In genomic region chr19:4414800-4415251, GRCh38 we compare ENCODE assay signal across 9 cellular contexts. TPM values are rescaled to one million over a fixed set of nuclear protein-coding genes. Genes with fewer than 3 reads are reported as not detected.
DNase-seq lines count a peak whose midpoint lies in the region; ATAC-seq and TF ChIP-seq lines count a peak whose summit lies in the region.
"Had no signal": no experiment of that assay in that cellular context is flagged by ENCODE, and none has a peak within 500 bp of the region (broad histone marks: within the 10 kb centered on the region; RNA-seq: fewer than 3 reads in every experiment).

No MANE protein-coding gene starts in this region.

- no peak for TF ChIP-seq CTCF in vagina (IDR thresholded peaks at IDR 0.05)

- H2AK5ac ChIP-seq in mesenchymal stem cell (ENCODE audit: low read length, severe bottlenecking), result no peak overlapping the region

- intact Hi-C loops in dendritic cell treated with granulocyte-macrophage colony-stimulating factor and Interleukin-4, amounts not matched to agents 40 ng/mL and 50 ng/mL, for 4 days (cut with micrococcal nuclease), result no loop called here
- intact Hi-C loops in vagina (cut with DNase I), result no loop called here

- ATAC-seq in HG03159 (IDR thresholded peaks at IDR 0.05; ENCODE audit: unreplicated experiment), result no peak
- ATAC-seq: activated CD8-positive, alpha-beta memory T cell treated with anti-CD3 and anti-CD28 coated beads, Interleukin-2, amount 10 ng/mL, durations not matched to agents 7 days and 5 days; activated naive CD4-positive, alpha-beta T cell treated with anti-CD3 and anti-CD28 coated beads, Interleukin-2, amount 50 U/mL, for 72 hours had no signal

- H3K4me1 Mint-ChIP-seq in dendritic cell treated with granulocyte-macrophage colony-stimulating factor and Interleukin-4, amounts not matched to agents 40 ng/mL and 50 ng/mL, for 4 days (ENCODE audit: low read depth), result peaks cover 1% of the 10 kb centered on the region

- H3K27me3 ChIP-seq in HUES64 (ENCODE audit: insufficient read depth, low read length), result no peaks in the 10 kb centered on the region
- H3K27me3 ChIP-seq in mesenchymal stem cell (ENCODE audit: control insufficient read depth in 1 of 2, insufficient read depth in 1 of 2, low read length in 2 of 2), result no peaks in the 10 kb centered on the region
- H3K27me3 ChIP-seq in vagina, result no peaks in the 10 kb centered on the region

- H3K9me3 Mint-ChIP-seq in dendritic cell treated with granulocyte-macrophage colony-stimulating factor and Interleukin-4, amounts not matched to agents 40 ng/mL and 50 ng/mL, for 4 days, result no peaks in the 10 kb centered on the region
- H3K9me3 Mint-ChIP-seq: activated naive CD4-positive, alpha-beta T cell treated with anti-CD3 and anti-CD28 coated beads, Interleukin-2, amount 50 U/mL, for 72 hours had no signal

- H3K4me3 Mint-ChIP-seq in dendritic cell treated with granulocyte-macrophage colony-stimulating factor and Interleukin-4, amounts not matched to agents 40 ng/mL and 50 ng/mL, for 4 days, result no peak overlapping the region
- H3K4me3 Mint-ChIP-seq: activated CD8-positive, alpha-beta memory T cell treated with anti-CD3 and anti-CD28 coated beads, Interleukin-2, amount 10 ng/mL, durations not matched to agents 7 days and 5 days had no signal

- peaks cover 89% of the 10 kb centered on the region for H3K36me3 ChIP-seq in HUES64 (ENCODE audit: insufficient read depth, low read length)
- H3K36me3 ChIP-seq in mesenchymal stem cell (ENCODE audit: control insufficient read depth in 1 of 2, insufficient read depth in 2 of 2, low read depth in 1 of 2, low read length in 2 of 2), result peaks cover 14 to 22% of the 10 kb centered on the region in 2 experiments
- no peaks in the 10 kb centered on the region for H3K36me3 ChIP-seq in vagina

- H3K4me2 ChIP-seq in mesenchymal stem cell (ENCODE audit: low read length, poor library complexity, severe bottlenecking), result no peak overlapping the region

- no peak overlapping the region for H2AFZ ChIP-seq in mesenchymal stem cell (ENCODE audit: low read depth, low read length)

- H3K27me3 Mint-ChIP-seq in dendritic cell treated with granulocyte-macrophage colony-stimulating factor and Interleukin-4, amounts not matched to agents 40 ng/mL and 50 ng/mL, for 4 days, result no peaks in the 10 kb centered on the region
- H3K27me3 Mint-ChIP-seq: activated CD8-positive, alpha-beta memory T cell treated with anti-CD3 and anti-CD28 coated beads, Interleukin-2, amount 10 ng/mL, durations not matched to agents 7 days and 5 days had no signal

- TF ChIP-seq POLR2A in vagina (IDR thresholded peaks at IDR 0.05), result no peak

- no peak overlapping the region for H4K91ac ChIP-seq in mesenchymal stem cell (ENCODE audit: low read length)

- no peak overlapping the region for H3K4ac ChIP-seq in mesenchymal stem cell (ENCODE audit: low read depth in 1 of 2, low read length in 2 of 2)

- peak overlapping the region; percentile 10 for H3K27ac Mint-ChIP-seq in dendritic cell treated with granulocyte-macrophage colony-stimulating factor and Interleukin-4, amounts not matched to agents 40 ng/mL and 50 ng/mL, for 4 days

- H4K8ac ChIP-seq in mesenchymal stem cell (ENCODE audit: low read length), result peak overlapping the region; percentile 17

- DNase-seq in mesenchymal stem cell, result no peak
- DNase-seq in vagina (ENCODE audit: extremely low spot score in 2 of 2), result no peak
- no peak for DNase-seq in SKM-1 (lab: John Stamatoyannopoulos, UW; ENCODE audit: unreplicated experiment)
- no peak for DNase-seq in activated CD4-positive, alpha-beta T cell treated with anti-CD3 and anti-CD28 coated beads for 48 hours
- DNase-seq: activated CD8-positive, alpha-beta memory T cell treated with anti-CD3 and anti-CD28 coated beads, Interleukin-2, amount 10 ng/mL, durations not matched to agents 7 days and 5 days had no signal

- no peak overlapping the region for H3K23ac ChIP-seq in mesenchymal stem cell (ENCODE audit: low read length in 2 of 2)

- H3K14ac ChIP-seq in mesenchymal stem cell (ENCODE audit: low read length in 2 of 2), result no peak overlapping the region

- H2BK12ac ChIP-seq in mesenchymal stem cell (ENCODE audit: low read length in 2 of 2), result no peak overlapping the region

- H3K4me1 ChIP-seq in HUES64 (ENCODE audit: insufficient read depth, low read length) (peaks cover 27% of the 10 kb centered on the region), mesenchymal stem cell (ENCODE audit: control insufficient read depth, insufficient read depth, low read depth, low read length) (no peaks in the 10 kb centered on the region), vagina (no peaks in the 10 kb centered on the region)

- no peak overlapping the region for H3K4me3 ChIP-seq in HUES64 (ENCODE audit: low read length)
- H3K4me3 ChIP-seq in mesenchymal stem cell (ENCODE audit: insufficient read depth in 1 of 2, low read depth in 1 of 2, low read length in 2 of 2), result peak overlapping the region in 1 of 2 experiments; percentile 35
- no peak overlapping the region for H3K4me3 ChIP-seq in vagina

- peaks cover 34% of the 10 kb centered on the region for H3K79me1 ChIP-seq in mesenchymal stem cell (replicated peaks; ENCODE audit: low read length, poor library complexity, severe bottlenecking)

- no peak overlapping the region for H2BK5ac ChIP-seq in mesenchymal stem cell (ENCODE audit: low read depth, low read length, poor library complexity, severe bottlenecking)

- H3K18ac ChIP-seq in mesenchymal stem cell (ENCODE audit: low read depth in 1 of 2, low read length in 2 of 2), result no peak overlapping the region

- H3K36me3 Mint-ChIP-seq in dendritic cell treated with granulocyte-macrophage colony-stimulating factor and Interleukin-4, amounts not matched to agents 40 ng/mL and 50 ng/mL, for 4 days (ENCODE audit: low read depth), result peaks cover 26% of the 10 kb centered on the region

- H3K9ac ChIP-seq in HUES64 (ENCODE audit: low read depth, low read length), result peak overlapping the region; percentile 22; the same call in 1 of the 2 replicates
- peak overlapping the region; percentile 26 for H3K9ac ChIP-seq in mesenchymal stem cell (ENCODE audit: low read length)

- H3K9me3 ChIP-seq in HUES64 (ENCODE audit: insufficient read depth, low read depth, low read length), result no peaks in the 10 kb centered on the region
- H3K9me3 ChIP-seq in mesenchymal stem cell (ENCODE audit: control insufficient read depth, low read length), result no peaks in the 10 kb centered on the region
- no peaks in the 10 kb centered on the region for H3K9me3 ChIP-seq in vagina

- 37% methylated on average over 9 of the region's 9 CpGs for WGBS in HUES64
- WGBS in mesenchymal stem cell, result 77% methylated on average over 9 of the region's 9 CpGs

- H3K27ac ChIP-seq in HUES64 (ENCODE audit: low read depth, low read length) (peak overlapping the region; percentile 68), mesenchymal stem cell (ENCODE audit: low read length, poor library complexity, severe bottlenecking) (no peak overlapping the region), vagina (peak overlapping the region; percentile 4)

- H2BK120ac ChIP-seq in mesenchymal stem cell (ENCODE audit: low read depth, low read length), result no peak overlapping the region

- H2BK15ac ChIP-seq in mesenchymal stem cell (ENCODE audit: low read depth, poor library complexity, severe bottlenecking), result no peak overlapping the region

RNA-seq across cellular contexts. Expression of gene CHAF1A, which starts 12.4 kb away (rescaled TPM):
- polyA plus RNA-seq in HUES64 (2013, experiment 1 of 2), result 70.0 TPM
- polyA plus RNA-seq in HUES64 (2013, experiment 2 of 2), result 65.6 TPM
- 7.6 TPM for polyA plus RNA-seq in mesenchymal stem cell (2013, experiment 1 of 2)
- polyA plus RNA-seq in mesenchymal stem cell (2013, experiment 2 of 2), result 6.3 TPM
- total RNA-seq in vagina, result 21.4 TPM

RNA-seq across cellular contexts. Expression of gene SH3GL1, which starts 14.5 kb away (rescaled TPM):
- 79.1 TPM for polyA plus RNA-seq in HUES64 (2013, experiment 1 of 2)
- 76.6 TPM for polyA plus RNA-seq in HUES64 (2013, experiment 2 of 2)
- polyA plus RNA-seq in mesenchymal stem cell (2013, experiment 1 of 2), result 108 TPM
- 106 TPM for polyA plus RNA-seq in mesenchymal stem cell (2013, experiment 2 of 2)
- 65.6 TPM for total RNA-seq in vagina

RNA-seq across cellular contexts. Expression of gene UBXN6, which starts 42.8 kb away (rescaled TPM):
- polyA plus RNA-seq in HUES64 (2013, experiment 1 of 2), result 27.8 TPM
- 24.9 TPM for polyA plus RNA-seq in HUES64 (2013, experiment 2 of 2)
- 89.7 TPM for polyA plus RNA-seq in mesenchymal stem cell (2013, experiment 1 of 2)
- 95.2 TPM for polyA plus RNA-seq in mesenchymal stem cell (2013, experiment 2 of 2)
- total RNA-seq in vagina, result 147 TPM

RNA-seq across cellular contexts. Expression of gene HDGFL2, which starts 57.3 kb away (rescaled TPM):
- 67.9 TPM for polyA plus RNA-seq in HUES64 (2013, experiment 1 of 2)
- polyA plus RNA-seq in HUES64 (2013, experiment 2 of 2), result 73.3 TPM
- polyA plus RNA-seq in mesenchymal stem cell (2013, experiment 1 of 2), result 45.0 TPM
- polyA plus RNA-seq in mesenchymal stem cell (2013, experiment 2 of 2), result 43.4 TPM
- total RNA-seq in vagina, result 33.1 TPM
